ENCODE assay signal across 5 cellular contexts in genomic region chrX:39059866-39060265, GRCh38.
"Had no signal": no experiment of that assay in that cellular context is flagged by ENCODE, and none has a peak within 500 bp of the region (broad histone marks: within the 10 kb centered on the region; RNA-seq: fewer than 3 reads in every experiment).

No MANE protein-coding gene starts in this region.

- DNase-seq: H9, HCEC 1CT, KBM-7 had no signal

- H3K4me3 ChIP-seq: GM23338 had no signal

- ATAC-seq: GM23338, HepG2 had no signal
